ENCODE assay signal across 8 cellular contexts in genomic region chr6:142842423-142843261, GRCh38.
DNase-seq lines count a peak whose midpoint lies in the region; ATAC-seq and TF ChIP-seq lines count a peak whose summit lies in the region.

No MANE protein-coding gene starts in this region.

- H3K4me2 ChIP-seq in PC-9 = peak overlapping the region; percentile 72

- no peak for DNase-seq in activated CD4-positive, CD25-positive, alpha-beta regulatory T cell treated with anti-CD3 and anti-CD28 coated beads, Interleukin-2, amount 50 U/mL, for 72 hours
- DNase-seq in PC-9 = peak; percentile 30 to 94
- DNase-seq in spleen = no peak
- no peak for DNase-seq in prostate gland (ENCODE audit: low spot score)
- no peak for DNase-seq in NOMO-1 (lab: John Stamatoyannopoulos, UW; ENCODE audit: unreplicated experiment in 2 of 2)

- no peak for TF ChIP-seq CTCF in PC-9 (conservative IDR thresholded peaks at IDR 0.05)
- no peak for TF ChIP-seq CTCF in spleen (IDR thresholded peaks at IDR 0.05 in 8 of 11, conservative IDR thresholded peaks at IDR 0.05 in 3 of 11)
- no peak for TF ChIP-seq CTCF in prostate gland (IDR thresholded peaks at IDR 0.05)

- H3K9me3 ChIP-seq in PC-9 (ENCODE audit: insufficient read depth, low read depth) (no peaks in the 10 kb centered on the region), spleen (no peaks in the 10 kb centered on the region), prostate gland (no peaks in the 10 kb centered on the region)

- peaks cover 29% of the 10 kb centered on the region for H3K4me1 Mint-ChIP-seq in dendritic cell treated with granulocyte-macrophage colony-stimulating factor and Interleukin-4, amounts not matched to agents 40 ng/mL and 50 ng/mL, for 4 days (ENCODE audit: low read depth)

- H3K79me2 ChIP-seq in PC-9 (ENCODE audit: low read depth) = peaks cover 61% of the 10 kb centered on the region

- no peaks in the 10 kb centered on the region for H3K36me3 Mint-ChIP-seq in dendritic cell treated with granulocyte-macrophage colony-stimulating factor and Interleukin-4, amounts not matched to agents 40 ng/mL and 50 ng/mL, for 4 days (ENCODE audit: low read depth)

- TF ChIP-seq POLR2A in spleen (IDR thresholded peaks at IDR 0.05) (no peak), prostate gland (IDR thresholded peaks at IDR 0.05) (no peak)

- CTCF ChIA-PET in PC-9 (lab: Charles Lee) = interaction anchor here (0.6 to 1.0 kb wide), 3 partner anchors 22 to 387 kb away, joined by 3 to 5 read pairs (median 3); no protein-coding TSS in a partner anchor

- H3K4me1 ChIP-seq in PC-9 (replicated peaks; ENCODE audit: insufficient read depth) (peaks cover 93% of the 10 kb centered on the region), spleen (peaks cover 50 to 94% (median 79%) of the 10 kb centered on the region in 6 donors), prostate gland (replicated peaks) (peaks cover 6% of the 10 kb centered on the region)

- H3K27ac ChIP-seq in PC-9 (peak overlapping the region; percentile 80), spleen (peak overlapping the region; percentile 76 to 90 (median 84)), prostate gland (peak overlapping the region in 1 of 2 donors; percentile 17)

- intact Hi-C loops in PC-9 (cut with micrococcal nuclease; ENCODE audit: unreplicated experiment) = loop anchor here (1.0 kb wide), 1 partner anchor 32 kb away; no protein-coding TSS in a partner anchor
- intact Hi-C loops in dendritic cell treated with granulocyte-macrophage colony-stimulating factor and Interleukin-4, amounts not matched to agents 40 ng/mL and 50 ng/mL, for 4 days (cut with micrococcal nuclease) = no loop called here
- intact Hi-C loops in spleen (cut with DNase I; ENCODE audit: low total_unique reads) = no loop called here
- intact Hi-C loops in prostate gland (cut with DNase I) = no loop called here

- H3K36me3 ChIP-seq in PC-9 (ENCODE audit: low read depth) = no peaks in the 10 kb centered on the region
- H3K36me3 ChIP-seq in spleen = no peaks in the 10 kb centered on the region
- no peaks in the 10 kb centered on the region for H3K36me3 ChIP-seq in prostate gland

- H4K20me1 ChIP-seq in PC-9 (ENCODE audit: insufficient read depth) = no peaks in the 10 kb centered on the region

- no peaks in the 10 kb centered on the region for H3K27me3 ChIP-seq in PC-9 (ENCODE audit: insufficient read depth, low read depth)
- no peaks in the 10 kb centered on the region for H3K27me3 ChIP-seq in spleen (replicated peaks in 1 of 7)
- no peaks in the 10 kb centered on the region for H3K27me3 ChIP-seq in prostate gland (replicated peaks; ENCODE audit: insufficient read depth)

- BruUV-seq in PC-9 (replicated peaks; lab: Mats Ljungman, UMichigan) = no TSS peak

- WGBS in spleen, 5 donors = 18 to 21% (median 20%) methylated on average over 11 of the region's 11 CpGs
- WGBS in prostate gland = 57% methylated on average over 11 of the region's 11 CpGs

- peaks cover 67% of the 10 kb centered on the region for H3F3A ChIP-seq in PC-9 (ENCODE audit: insufficient read depth, low read depth)

- peak overlapping the region; percentile 23 for H3K4me3 Mint-ChIP-seq in dendritic cell treated with granulocyte-macrophage colony-stimulating factor and Interleukin-4, amounts not matched to agents 40 ng/mL and 50 ng/mL, for 4 days

- H2AFZ ChIP-seq in PC-9 = peak overlapping the region; percentile 63; the same call in 1 of the 2 replicates

- H3K4me3 ChIP-seq in PC-9 (peak overlapping the region; percentile 37), spleen (peak overlapping the region in 7 of 8 donors; percentile 9 to 57 (median 18)), prostate gland (no peak overlapping the region)

- no peak overlapping the region for H3K27ac Mint-ChIP-seq in dendritic cell treated with granulocyte-macrophage colony-stimulating factor and Interleukin-4, amounts not matched to agents 40 ng/mL and 50 ng/mL, for 4 days

- peak; percentile 74 to 75 for ATAC-seq in activated CD4-positive, CD25-positive, alpha-beta regulatory T cell treated with anti-CD3 and anti-CD28 coated beads, Interleukin-2, amount 50 U/mL, for 24 hours
- peak; percentile 68 for ATAC-seq in HG02610 (IDR thresholded peaks at IDR 0.05; ENCODE audit: unreplicated experiment)

- H3K9me2 ChIP-seq in PC-9 (ENCODE audit: insufficient read depth) = no peaks in the 10 kb centered on the region

- peaks cover 10% of the 10 kb centered on the region for H3K27me3 Mint-ChIP-seq in dendritic cell treated with granulocyte-macrophage colony-stimulating factor and Interleukin-4, amounts not matched to agents 40 ng/mL and 50 ng/mL, for 4 days

- POLR2A ChIA-PET in PC-9 (lab: Charles Lee; ENCODE audit: unreplicated experiment) = interaction anchor here (0.6 to 0.7 kb wide), 6 partner anchors 11 to 1348 kb away, joined by 3 to 10 read pairs (median 4); no protein-coding TSS in a partner anchor

- no peaks in the 10 kb centered on the region for H3K9me3 Mint-ChIP-seq in dendritic cell treated with granulocyte-macrophage colony-stimulating factor and Interleukin-4, amounts not matched to agents 40 ng/mL and 50 ng/mL, for 4 days

Comparison
In these comparisons a context has a peak if more than half of its experiments do, and no peak if none do; other contexts are left out.
1. DNase-seq: peak in PC-9 (2 of 2); none in activated CD4-positive, CD25-positive, alpha-beta regulatory T cell treated with anti-CD3 and anti-CD28 coated beads, Interleukin-2, amount 50 U/mL, for 72 hours (single experiment), spleen (single experiment), prostate gland (single experiment) and NOMO-1 (0 of 2).
2. H3K4me3 ChIP-seq: peak in PC-9 (single experiment) and spleen (7 of 8); none in prostate gland (0 of 2).